ENCODE assay signal across 9 cellular contexts in the genomic region with DNA sequence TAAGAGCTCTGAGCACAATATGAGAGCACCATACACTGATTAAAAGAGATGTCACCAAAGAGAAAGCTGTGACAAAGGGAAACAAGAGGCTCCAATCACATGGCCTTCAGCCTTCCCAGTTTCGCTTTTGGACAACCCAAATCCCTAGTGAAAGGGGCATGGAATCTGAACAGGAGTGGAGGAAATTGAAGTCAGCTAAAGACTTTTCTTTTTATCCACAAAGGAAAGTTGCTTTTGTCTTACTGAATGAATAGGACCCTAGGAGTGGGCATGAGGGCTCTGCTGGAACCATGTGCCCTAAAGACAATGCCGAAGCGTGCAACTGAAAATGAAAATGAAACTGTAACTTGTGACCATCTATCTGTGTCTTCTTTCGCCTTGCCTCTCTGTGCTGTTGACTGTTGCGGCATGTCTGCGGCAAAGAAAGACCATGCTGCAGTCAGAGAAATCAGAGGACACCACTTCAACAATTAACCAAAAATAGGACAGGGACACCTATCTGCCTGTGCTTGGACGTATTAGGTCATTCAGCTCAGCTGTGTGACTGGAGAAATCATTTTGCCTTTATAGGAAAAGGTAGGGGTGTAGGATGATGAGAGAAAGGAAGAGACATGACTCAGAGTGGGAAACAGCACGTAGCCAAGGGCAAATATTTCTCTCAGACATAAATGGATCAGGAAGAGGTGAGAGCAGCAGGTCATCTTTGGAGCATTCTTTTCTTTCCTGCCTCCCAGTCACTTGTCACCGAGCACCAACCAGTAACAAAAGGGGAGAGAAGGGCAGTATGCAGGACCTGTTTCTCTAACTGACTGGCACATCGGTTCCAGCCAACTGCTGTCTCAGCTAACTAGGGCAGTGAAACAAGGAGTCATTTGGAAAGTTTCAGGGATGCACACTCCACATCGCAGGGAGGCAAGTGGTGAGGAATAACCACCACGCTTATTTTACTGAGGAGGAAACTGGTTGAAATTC. TPM values are rescaled to one million over a fixed set of nuclear protein-coding genes. Genes with fewer than 3 reads are reported as not detected.
DNase-seq lines count a peak whose midpoint lies in the region; ATAC-seq and TF ChIP-seq lines count a peak whose summit lies in the region.
"Had no signal": no experiment of that assay in that cellular context is flagged by ENCODE, and none has a peak within 500 bp of the region (broad histone marks: within the 10 kb centered on the region; RNA-seq: fewer than 3 reads in every experiment).

No MANE protein-coding gene starts in this region.

- no peaks in the 10 kb centered on the region for H3K4me1 ChIP-seq in CD8-positive, alpha-beta memory T cell (ENCODE audit: insufficient read depth, low read length)
- H3K4me1 ChIP-seq in PC-9 (replicated peaks; ENCODE audit: insufficient read depth) (peaks cover 24% of the 10 kb centered on the region), duodenal mucosa (ENCODE audit: control insufficient read depth in 1 of 2, insufficient read depth in 2 of 2, low read length in 2 of 2) (peaks cover 0 to 5% of the 10 kb centered on the region in 2 donors)

- no peaks in the 10 kb centered on the region for H3K9me3 Mint-ChIP-seq in CD8-positive, alpha-beta memory T cell
- no peaks in the 10 kb centered on the region for H3K9me3 Mint-ChIP-seq in natural killer cell treated with Interleukin-12 subunit alpha and Interleukin-12 subunit beta and Interleukin-15 and Interleukin-18, amount 100 ng/mL, for 72 hours

- H3K4me3 ChIP-seq in CD8-positive, alpha-beta memory T cell (ENCODE audit: low read length): peak overlapping the region; percentile 58
- H3K4me3 ChIP-seq in PC-9 (peak overlapping the region; percentile 62), duodenal mucosa (ENCODE audit: low read depth in 1 of 2, low read length in 2 of 2) (peak overlapping the region; percentile 80 to 81)

- no peaks in the 10 kb centered on the region for H3K9me2 ChIP-seq in PC-9 (ENCODE audit: insufficient read depth)

- no peaks in the 10 kb centered on the region for H3K9me3 ChIP-seq in CD8-positive, alpha-beta memory T cell (ENCODE audit: low read length)
- H3K9me3 ChIP-seq in PC-9 (ENCODE audit: insufficient read depth, low read depth) (no peaks in the 10 kb centered on the region), duodenal mucosa (ENCODE audit: control insufficient read depth in 1 of 2, low read length in 2 of 2) (no peaks in the 10 kb centered on the region)

- H3K4me1 Mint-ChIP-seq in CD8-positive, alpha-beta memory T cell: peaks cover 18 to 25% (median 23%) of the 10 kb centered on the region in 3 donors
- peaks cover 16 to 24% of the 10 kb centered on the region in 2 donors for H3K4me1 Mint-ChIP-seq in natural killer cell treated with Interleukin-12 subunit alpha and Interleukin-12 subunit beta and Interleukin-15 and Interleukin-18, amount 100 ng/mL, for 72 hours (ENCODE audit: low read depth in 2 of 2)

- H4K20me1 ChIP-seq in PC-9 (ENCODE audit: insufficient read depth): no peaks in the 10 kb centered on the region

- peak overlapping the region; percentile 73 for H2AFZ ChIP-seq in PC-9

- H3K27me3 ChIP-seq in CD8-positive, alpha-beta memory T cell (ENCODE audit: insufficient read depth, low read length, poor library complexity, severe bottlenecking): no peaks in the 10 kb centered on the region
- H3K27me3 ChIP-seq in PC-9 (ENCODE audit: insufficient read depth, low read depth) (no peaks in the 10 kb centered on the region), duodenal mucosa (ENCODE audit: control insufficient read depth in 1 of 2, insufficient read depth in 2 of 2, low read length in 2 of 2) (no peaks in the 10 kb centered on the region)

- peak in 2 of 5 donors; percentile 54 to 55 for DNase-seq in CD8-positive, alpha-beta memory T cell
- peak; percentile 59 to 91 for DNase-seq in PC-9
- no peak for DNase-seq in natural killer cell treated with Interleukin-12 subunit alpha and Interleukin-12 subunit beta and Interleukin-15 and Interleukin-18, amount 100 ng/mL, for 72 hours (ENCODE audit: low spot score)
- no peak for DNase-seq in NCI-H128 (lab: John Stamatoyannopoulos, UW; ENCODE audit: unreplicated experiment)
- no peak for DNase-seq in stimulated activated CD8-positive, alpha-beta memory T cell treated with anti-CD3 and anti-CD28 coated beads, Interleukin-4, amount 100 ng/mL, for 48 hours

- H3K27ac ChIP-seq in CD8-positive, alpha-beta memory T cell (ENCODE audit: low read depth, low read length): peak overlapping the region; percentile 32
- H3K27ac ChIP-seq in PC-9 (peak overlapping the region; percentile 84), duodenal mucosa (ENCODE audit: low read depth, low read length) (peak overlapping the region; percentile 66)

- POLR2A ChIA-PET in CD8-positive, alpha-beta memory T cell (lab: Charles Lee): interaction anchor here (0.6 kb wide), 1 partner anchor 70 kb away, joined by 3 read pairs; no protein-coding TSS in a partner anchor
- POLR2A ChIA-PET in PC-9 (lab: Charles Lee; ENCODE audit: unreplicated experiment): interaction anchor here (0.5 to 1.1 kb wide), 8 partner anchors 10 to 263 kb away, joined by 3 to 8 read pairs (median 5); partner anchors contain the start of gene CAV2

- peaks cover 38% of the 10 kb centered on the region; the same call in 1 of the 2 replicates for H3F3A ChIP-seq in PC-9 (ENCODE audit: insufficient read depth, low read depth)

- H3K27me3 Mint-ChIP-seq in CD8-positive, alpha-beta memory T cell: peaks cover 9 to 18% of the 10 kb centered on the region in 2 donors
- peaks cover 7 to 23% of the 10 kb centered on the region in 2 donors for H3K27me3 Mint-ChIP-seq in natural killer cell treated with Interleukin-12 subunit alpha and Interleukin-12 subunit beta and Interleukin-15 and Interleukin-18, amount 100 ng/mL, for 72 hours

- TSS peak; percentile 97 for BruUV-seq in PC-9 (replicated peaks; lab: Mats Ljungman, UMichigan)

- CTCF ChIA-PET in CD8-positive, alpha-beta memory T cell (lab: Charles Lee): interaction anchor here (1.0 to 3.9 kb wide), 2 partner anchors 14 to 20 kb away, joined by 3 to 17 read pairs; no protein-coding TSS in a partner anchor
- CTCF ChIA-PET in PC-9 (lab: Charles Lee): no interaction called here

- peak overlapping the region; percentile 32 to 54 for H3K9ac ChIP-seq in duodenal mucosa (ENCODE audit: low read depth in 1 of 2, low read length in 2 of 2)

- TF ChIP-seq CTCF in PC-9 (conservative IDR thresholded peaks at IDR 0.05): no peak

- peak overlapping the region; percentile 79 for H3K4me2 ChIP-seq in PC-9

- H3K79me2 ChIP-seq in PC-9 (ENCODE audit: low read depth): no peaks in the 10 kb centered on the region

- H3K27ac Mint-ChIP-seq in CD8-positive, alpha-beta memory T cell: peak overlapping the region; percentile 9 to 95 (median 88)
- peak overlapping the region; percentile 54 to 81 for H3K27ac Mint-ChIP-seq in natural killer cell treated with Interleukin-12 subunit alpha and Interleukin-12 subunit beta and Interleukin-15 and Interleukin-18, amount 100 ng/mL, for 72 hours

- peaks cover 0 to 3% (median 0%) of the 10 kb centered on the region in 3 donors for H3K36me3 Mint-ChIP-seq in CD8-positive, alpha-beta memory T cell
- H3K36me3 Mint-ChIP-seq in natural killer cell treated with Interleukin-12 subunit alpha and Interleukin-12 subunit beta and Interleukin-15 and Interleukin-18, amount 100 ng/mL, for 72 hours: no peaks in the 10 kb centered on the region

- ATAC-seq in GM19035 (IDR thresholded peaks at IDR 0.05; ENCODE audit: unreplicated experiment) (peak; percentile 100), HG03135 (IDR thresholded peaks at IDR 0.05; ENCODE audit: unreplicated experiment) (peak; percentile 99)
- ATAC-seq in natural killer cell treated with Interleukin-12 subunit alpha and Interleukin-12 subunit beta and Interleukin-15 and Interleukin-18, amount 100 ng/mL, for 72 hours: peak; percentile 95 to 96

- H3K4me3 Mint-ChIP-seq in CD8-positive, alpha-beta memory T cell: peak overlapping the region; percentile 86 to 95 (median 92)
- H3K4me3 Mint-ChIP-seq in natural killer cell treated with Interleukin-12 subunit alpha and Interleukin-12 subunit beta and Interleukin-15 and Interleukin-18, amount 100 ng/mL, for 72 hours: peak overlapping the region; percentile 96

- intact Hi-C loops in PC-9 (cut with micrococcal nuclease; ENCODE audit: unreplicated experiment): loop anchor here (1.0 kb wide), 2 partner anchors 10 kb away; no protein-coding TSS in a partner anchor

- no peaks in the 10 kb centered on the region for H3K36me3 ChIP-seq in CD8-positive, alpha-beta memory T cell (ENCODE audit: insufficient read depth, low read length)
- H3K36me3 ChIP-seq in PC-9 (ENCODE audit: low read depth) (no peaks in the 10 kb centered on the region; the same call in 1 of the 2 replicates), duodenal mucosa (ENCODE audit: control insufficient read depth in 1 of 2, insufficient read depth in 2 of 2, low read length in 2 of 2) (no peaks in the 10 kb centered on the region)

RNA-seq across cellular contexts. Expression of gene CAV2, which starts 12.3 kb away (rescaled TPM):
- total RNA-seq in CD8-positive, alpha-beta memory T cell: not detected
- not detected for polyA plus RNA-seq in CD8-positive, alpha-beta memory T cell
- 260 and 296 TPM in 2 replicates for total RNA-seq in PC-9 (2021)
- not detected for total RNA-seq in natural killer cell treated with Interleukin-12 subunit alpha and Interleukin-12 subunit beta and Interleukin-15 and Interleukin-18, amount 100 ng/mL, for 72 hours
- total RNA-seq: T-helper 2 cell treated with Interferon-gamma antibody and Interleukin-4, amounts not matched to agents 100 ng/mL and 5 ng/mL, for 36 hours had no signal

RNA-seq across cellular contexts. Expression of gene CAV1, which starts 13.0 kb away (rescaled TPM):
- total RNA-seq in CD8-positive, alpha-beta memory T cell: 1 to 10 TPM; 2.3 to 2.5 TPM
- polyA plus RNA-seq in CD8-positive, alpha-beta memory T cell: not detected
- 850 and 1,077 TPM in 2 replicates for total RNA-seq in PC-9 (2021)
- total RNA-seq in natural killer cell treated with Interleukin-12 subunit alpha and Interleukin-12 subunit beta and Interleukin-15 and Interleukin-18, amount 100 ng/mL, for 72 hours: not detected
- total RNA-seq: T-helper 2 cell treated with Interferon-gamma antibody and Interleukin-4, amounts not matched to agents 100 ng/mL and 5 ng/mL, for 36 hours had no signal

Comparison
In these comparisons a context has a peak if more than half of its experiments do, and no peak if none do; other contexts are left out.
1. DNase-seq: peak in PC-9 (2 of 2); none in natural killer cell treated with Interleukin-12 subunit alpha and Interleukin-12 subunit beta and Interleukin-15 and Interleukin-18, amount 100 ng/mL, for 72 hours (single experiment), NCI-H128 (single experiment) and stimulated activated CD8-positive, alpha-beta memory T cell treated with anti-CD3 and anti-CD28 coated beads, Interleukin-4, amount 100 ng/mL, for 48 hours (single experiment).
2. H3K27ac ChIP-seq: peak in every context shown above with its lines; median percentile 84 in PC-9; 66 in duodenal mucosa; 32 in CD8-positive, alpha-beta memory T cell.
3. RNA of gene CAV2, which starts 12.3 kb away (total RNA-seq): 260 to 296 TPM in PC-9; not detected in CD8-positive, alpha-beta memory T cell and not detected in natural killer cell treated with Interleukin-12 subunit alpha and Interleukin-12 subunit beta and Interleukin-15 and Interleukin-18, amount 100 ng/mL, for 72 hours; every median in the first group is over 100 times any median in the second.
4. RNA of gene CAV1, which starts 13.0 kb away (total RNA-seq): 850 to 1,077 TPM in PC-9; 2.3 to 2.5 TPM in CD8-positive, alpha-beta memory T cell and not detected in natural killer cell treated with Interleukin-12 subunit alpha and Interleukin-12 subunit beta and Interleukin-15 and Interleukin-18, amount 100 ng/mL, for 72 hours; every median in the first group is over 100 times any median in the second.
5. Peak in every context shown above with its lines, with median percentiles within 50 percentile points of each other: H3K4me3 ChIP-seq and ATAC-seq.